8 cellular contexts compared by ENCODE assay signal in genomic region chr16:77211880-77212735, GRCh38. TPM values are rescaled to one million over a fixed set of nuclear protein-coding genes. Genes with fewer than 3 reads are reported as not detected.
DNase-seq lines count a peak whose midpoint lies in the region; ATAC-seq and TF ChIP-seq lines count a peak whose summit lies in the region.

No MANE protein-coding gene starts in this region.

- TF ChIP-seq CTCF in coronary artery (IDR thresholded peaks at IDR 0.05): no peak

- H3K4me3 ChIP-seq in coronary artery: peak overlapping the region; percentile 71
- peak overlapping the region; percentile 66 for H3K4me3 ChIP-seq in mesodermal cell (ENCODE audit: extremely low read depth, insufficient read depth, low read length, poor library complexity, severe bottlenecking)

- ATAC-seq in HG02981 (IDR thresholded peaks at IDR 0.05; ENCODE audit: unreplicated experiment): peak; percentile 68

- DNase-seq in NCI-H2081 (lab: John Stamatoyannopoulos, UW) (peak; percentile 80 to 85), NCI-H2081 treated with DMSO at 0.1 percent for 48 hours (lab: John Stamatoyannopoulos, UW) (no peak), NCI-H2171 (lab: John Stamatoyannopoulos, UW) (peak; percentile 97), coronary artery (ENCODE audit: low spot score) (no peak)
- peak; percentile 49 to 56 for DNase-seq in activated CD4-positive, alpha-beta T cell treated with anti-CD3 and anti-CD28 coated beads for 24 hours (ENCODE audit: low read depth in 2 of 2)
- peak; percentile 77 for DNase-seq in stimulated activated CD8-positive, alpha-beta memory T cell treated with anti-CD3 and anti-CD28 coated beads, Interleukin-4, amount 100 ng/mL, for 48 hours

- H3K27ac ChIP-seq in coronary artery (peak overlapping the region in 1 of 2 donors; percentile 33), mesodermal cell (ENCODE audit: low read depth, low read length, severe bottlenecking) (peak overlapping the region; percentile 75)

- WGBS in mesodermal cell (ENCODE audit: insufficient coverage in 2 of 2), 2 experiments: 1 to 2% methylated on average over 37 to 48 of the region's 66 CpGs

- peaks cover 5% of the 10 kb centered on the region for H3K4me1 ChIP-seq in mesodermal cell (ENCODE audit: control insufficient read depth, insufficient read depth, low read length, poor library complexity, severe bottlenecking)

- H3K36me3 ChIP-seq in mesodermal cell (ENCODE audit: control insufficient read depth, insufficient read depth, low read length): no peaks in the 10 kb centered on the region

- no peaks in the 10 kb centered on the region for H3K9me3 ChIP-seq in mesodermal cell (ENCODE audit: control insufficient read depth, low read length)

RNA-seq across cellular contexts. Expression of gene SYCE1L, which starts 12.9 kb away (rescaled TPM):
- 6.3 TPM for polyA plus RNA-seq in mesodermal cell (2013, experiment 1 of 2)
- 4.6 TPM for polyA plus RNA-seq in mesodermal cell (2013, experiment 2 of 2)

RNA-seq across cellular contexts. Expression of gene MON1B, which starts 21.1 kb away (rescaled TPM):
- polyA plus RNA-seq in mesodermal cell (2013, experiment 1 of 2): 21.6 TPM
- 18.9 TPM for polyA plus RNA-seq in mesodermal cell (2013, experiment 2 of 2)

Comparison
In these comparisons a context has a peak if more than half of its experiments do, and no peak if none do; other contexts are left out.
1. DNase-seq: peak in NCI-H2081 (2 of 2), NCI-H2171 (single experiment), activated CD4-positive, alpha-beta T cell treated with anti-CD3 and anti-CD28 coated beads for 24 hours (2 of 2) and stimulated activated CD8-positive, alpha-beta memory T cell treated with anti-CD3 and anti-CD28 coated beads, Interleukin-4, amount 100 ng/mL, for 48 hours (single experiment); none in NCI-H2081 treated with DMSO at 0.1 percent for 48 hours (single experiment) and coronary artery (single experiment).